ENCODE assay signal across 11 cellular contexts in genomic region chr13:44768233-44768632, GRCh38.
DNase-seq lines count a peak whose midpoint lies in the region; ATAC-seq, FAIRE-seq and TF ChIP-seq lines count a peak whose summit lies in the region.
"Had no signal": no experiment of that assay in that cellular context is flagged by ENCODE, and none has a peak within 500 bp of the region (broad histone marks: within the 10 kb centered on the region; RNA-seq: fewer than 3 reads in every experiment).

No MANE protein-coding gene starts in this region.

- no peak for TF ChIP-seq EP300 in H1 (IDR thresholded peaks at IDR 0.05; ENCODE audit: borderline replicate concordance in 1 of 2, low read depth in 2 of 2, low read length in 2 of 2)

- H3K23me2 ChIP-seq in H1 (ENCODE audit: low read depth, low read length): no peaks in the 10 kb centered on the region

- TF ChIP-seq RAD21 in H1 (IDR thresholded peaks at IDR 0.05 in 1 of 2, conservative IDR thresholded peaks at IDR 0.05 in 1 of 2; ENCODE audit: low read depth in 2 of 2, low read length in 2 of 2): no peak

- TF ChIP-seq CTCF in CD4-positive, alpha-beta T cell (IDR thresholded peaks at IDR 0.05): no peak
- TF ChIP-seq CTCF in PC-9 (conservative IDR thresholded peaks at IDR 0.05) (no peak), H1 (IDR thresholded peaks at IDR 0.05; ENCODE audit: control extremely low read depth in 1 of 3, insufficient read depth in 1 of 3, low read depth in 1 of 3, low read length in 3 of 3) (no peak), endodermal cell (conservative IDR thresholded peaks at IDR 0.05) (no peak)

- BruUV-seq in PC-9 (replicated peaks; lab: Mats Ljungman, UMichigan): no TSS peak

- WGBS in H1 (ENCODE audit: extremely low coverage in 1 of 2, insufficient coverage in 1 of 2, insufficient read length in 1 of 2, insufficient replicate concordance in 2 of 2, low coverage in 1 of 2, low lambda C conversion rate in 2 of 2, missing lambda C conversion rate in 1 of 2), 2 experiments: 76% methylated on average over 2 of the region's 2 CpGs; no CpG with 5 or more reads in 1 of the 2 experiments
- WGBS in endodermal cell (ENCODE audit: insufficient coverage in 1 of 2, insufficient read length in 1 of 2), 2 experiments: 75 to 86% methylated on average over 2 of the region's 2 CpGs

- no peaks in the 10 kb centered on the region for H3K36me3 Mint-ChIP-seq in CD4-positive, alpha-beta T cell (ENCODE audit: low read depth)
- no peaks in the 10 kb centered on the region for H3K36me3 Mint-ChIP-seq in endodermal cell (ENCODE audit: low read depth)

- no peaks in the 10 kb centered on the region for H3K27me3 ChIP-seq in CD4-positive, alpha-beta T cell (ENCODE audit: control insufficient read depth, insufficient read depth, low read length)
- H3K27me3 ChIP-seq in PC-9 (ENCODE audit: insufficient read depth, low read depth) (no peaks in the 10 kb centered on the region), H1 (replicated peaks in 1 of 4; ENCODE audit: control insufficient read depth in 3 of 4, extremely low read depth in 1 of 4, insufficient read depth in 3 of 4, low read length in 3 of 4) (no peaks in the 10 kb centered on the region), endodermal cell (ENCODE audit: control insufficient read depth, insufficient read depth, low read length, poor library complexity, severe bottlenecking) (no peaks in the 10 kb centered on the region)

- H3K9ac ChIP-seq in H1 (replicated peaks in 1 of 4; ENCODE audit: extremely low read depth in 1 of 4, low read depth in 3 of 4, low read length in 3 of 4) (no peak overlapping the region), endodermal cell (ENCODE audit: extremely low read depth, low read length, poor library complexity, severe bottlenecking) (no peak overlapping the region)

- DNase-seq in CD4-positive, alpha-beta T cell: peak in 1 of 10 experiments; percentile 20
- DNase-seq in PC-9 (no peak), H1 (ENCODE audit: low read depth in 1 of 2, low spot score in 2 of 2) (no peak), cerebellum (ENCODE audit: low spot score) (no peak), NCI-H146 treated with DMSO at 0.1 percent for 48 hours (lab: John Stamatoyannopoulos, UW; ENCODE audit: unreplicated experiment) (no peak), 8988T (no peak), endodermal cell (no peak)

- no peaks in the 10 kb centered on the region for H3K9me3 Mint-ChIP-seq in CD4-positive, alpha-beta T cell
- no peaks in the 10 kb centered on the region for H3K9me3 Mint-ChIP-seq in endodermal cell
- H3K9me3 Mint-ChIP-seq: IgD-negative memory B cell had no signal

- no peak overlapping the region for H3K18ac ChIP-seq in H1 (ENCODE audit: extremely low read depth, low read length)

- H3K79me2 ChIP-seq in PC-9 (ENCODE audit: low read depth) (no peaks in the 10 kb centered on the region), H1 (ENCODE audit: control insufficient read depth in 1 of 2, insufficient read depth in 2 of 2, low read length in 2 of 2) (no peaks in the 10 kb centered on the region)

- no peak overlapping the region for H2BK20ac ChIP-seq in H1 (ENCODE audit: low read length)

- no peak overlapping the region for H2BK120ac ChIP-seq in H1 (replicated peaks; ENCODE audit: low read depth, low read length)

- CTCF ChIA-PET in CD4-positive, alpha-beta T cell (lab: Charles Lee): no interaction called here
- CTCF ChIA-PET in PC-9 (lab: Charles Lee): no interaction called here
- CTCF ChIA-PET in H1 (lab: Charles Lee; ENCODE audit: partially characterized antibody): no interaction called here

- FAIRE-seq in H1 (lab: Jason Lieb, UNC): no peak
- FAIRE-seq: islet of Langerhans had no signal

- H3K4me1 ChIP-seq in PC-9 (replicated peaks; ENCODE audit: insufficient read depth) (peaks cover 31% of the 10 kb centered on the region), H1 (replicated peaks in 1 of 4; ENCODE audit: control insufficient read depth in 3 of 4, insufficient read depth in 4 of 4, low read length in 3 of 4) (peaks cover 0 to 5% (median 2%) of the 10 kb centered on the region in 4 experiments; a peak in 3 of 7 replicates), endodermal cell (ENCODE audit: control insufficient read depth, insufficient read depth, low read length) (peaks cover 25% of the 10 kb centered on the region)

- no peak overlapping the region for H4K5ac ChIP-seq in H1 (ENCODE audit: insufficient read length, low read depth, low read length)

- no peak overlapping the region for H3K14ac ChIP-seq in H1 (ENCODE audit: insufficient read length)

- H2AFZ ChIP-seq in PC-9: peak overlapping the region; percentile 57; the same call in 1 of the 2 replicates
- 0 out of 2 replicates have a peak overlapping the region, but pooled peaks have one; percentile 38 for H2AFZ ChIP-seq in H1 (ENCODE audit: low read length)

- H3K79me1 ChIP-seq in H1 (ENCODE audit: low read depth, low read length): no peaks in the 10 kb centered on the region

- no peak overlapping the region for H3K27ac ChIP-seq in CD4-positive, alpha-beta T cell (ENCODE audit: low read depth, low read length)
- H3K27ac ChIP-seq in PC-9: no peak overlapping the region
- no peak overlapping the region for H3K27ac ChIP-seq in H1 (ENCODE audit: low read depth, low read length)
- H3K27ac ChIP-seq in endodermal cell (ENCODE audit: low read depth, low read length): no peak overlapping the region

- H2BK5ac ChIP-seq in H1 (ENCODE audit: low read depth, low read length): no peak overlapping the region

- POLR2A ChIA-PET in CD4-positive, alpha-beta T cell (lab: Charles Lee): no interaction called here
- POLR2A ChIA-PET in PC-9 (lab: Charles Lee; ENCODE audit: unreplicated experiment): no interaction called here
- POLR2A ChIA-PET in H1 (lab: Charles Lee; ENCODE audit: partially characterized antibody): no interaction called here

- no peak overlapping the region for H2BK12ac ChIP-seq in H1 (ENCODE audit: low read depth, low read length)

- H3F3A ChIP-seq in PC-9 (ENCODE audit: insufficient read depth, low read depth): 0 out of 2 replicates have a peak, but pooled peaks cover 13% of the 10 kb centered on the region

- H3K56ac ChIP-seq in H1 (replicated peaks; ENCODE audit: insufficient read length, low read depth, low read length): no peak overlapping the region

- no peaks in the 10 kb centered on the region for H3K27me3 Mint-ChIP-seq in CD4-positive, alpha-beta T cell
- H3K27me3 Mint-ChIP-seq in endodermal cell (ENCODE audit: insufficient read depth): no peaks in the 10 kb centered on the region

- no peaks in the 10 kb centered on the region for H3K9me2 ChIP-seq in PC-9 (ENCODE audit: insufficient read depth)

- H3K4me3 Mint-ChIP-seq in CD4-positive, alpha-beta T cell: no peak overlapping the region
- no peak overlapping the region for H3K4me3 Mint-ChIP-seq in endodermal cell

- H3K9me3 ChIP-seq in CD4-positive, alpha-beta T cell (ENCODE audit: control insufficient read depth, low read length): no peaks in the 10 kb centered on the region
- H3K9me3 ChIP-seq in PC-9 (ENCODE audit: insufficient read depth, low read depth) (0 out of 2 replicates have a peak, but pooled peaks cover 6% of the 10 kb centered on the region), H1 (ENCODE audit: insufficient read depth in 2 of 2, low read depth in 1 of 2, low read length in 1 of 2) (no peaks in the 10 kb centered on the region), endodermal cell (ENCODE audit: control insufficient read depth, low read length) (no peaks in the 10 kb centered on the region)

- H3K4me2 ChIP-seq in PC-9 (no peak overlapping the region), H1 (ENCODE audit: insufficient read depth in 1 of 2, low read depth in 2 of 2, low read length in 2 of 2) (no peak overlapping the region)

- H3K4me1 Mint-ChIP-seq in CD4-positive, alpha-beta T cell (ENCODE audit: low read depth): peaks cover 25% of the 10 kb centered on the region
- peaks cover 42% of the 10 kb centered on the region for H3K4me1 Mint-ChIP-seq in endodermal cell

- intact Hi-C loops in CD4-positive, alpha-beta T cell (cut with DNase I, micrococcal nuclease): no loop called here
- intact Hi-C loops in PC-9 (cut with micrococcal nuclease; ENCODE audit: unreplicated experiment): no loop called here

- peak overlapping the region; percentile 1 for H3K27ac Mint-ChIP-seq in CD4-positive, alpha-beta T cell
- no peak overlapping the region for H3K27ac Mint-ChIP-seq in endodermal cell

- H4K8ac ChIP-seq in H1 (ENCODE audit: extremely low read depth, insufficient read depth, low read length): no peak overlapping the region

- H2BK15ac ChIP-seq in H1 (ENCODE audit: low read length): no peak overlapping the region

- H3K4ac ChIP-seq in H1 (replicated peaks; ENCODE audit: insufficient read length, low read depth, low read length): no peak overlapping the region

- H3K36me3 ChIP-seq in PC-9 (ENCODE audit: low read depth) (no peaks in the 10 kb centered on the region; the same call in 1 of the 2 replicates), H1 (ENCODE audit: control insufficient read depth in 2 of 4, insufficient read depth in 4 of 4, low read length in 3 of 4) (no peaks in the 10 kb centered on the region), endodermal cell (ENCODE audit: control insufficient read depth, insufficient read depth, low read length) (no peaks in the 10 kb centered on the region)

- H4K20me1 ChIP-seq in PC-9 (ENCODE audit: insufficient read depth) (no peaks in the 10 kb centered on the region), H1 (replicated peaks in 1 of 2; ENCODE audit: control insufficient read depth in 1 of 2, insufficient read depth in 2 of 2, low read length in 2 of 2) (no peaks in the 10 kb centered on the region)

- ATAC-seq in CD4-positive, alpha-beta T cell (ENCODE audit: poor library complexity): peak; percentile 81
- peak; percentile 65 for ATAC-seq in GM21367 (IDR thresholded peaks at IDR 0.05; ENCODE audit: unreplicated experiment)
- ATAC-seq: sciatic nerve had no signal

- TF ChIP-seq POLR2A in H1 (IDR thresholded peaks at IDR 0.05; ENCODE audit: control extremely low read depth in 1 of 2, low read depth in 2 of 2, low read length in 2 of 2): no peak

- no peak overlapping the region for H2AK5ac ChIP-seq in H1 (ENCODE audit: low read depth, low read length)

- H3K23ac ChIP-seq in H1 (ENCODE audit: insufficient read length): no peak overlapping the region

- H3K4me3 ChIP-seq in PC-9 (no peak overlapping the region), H1 (ENCODE audit: extremely low read depth in 1 of 4, insufficient read depth in 2 of 4, low read depth in 3 of 4, low read length in 4 of 4) (no peak overlapping the region), endodermal cell (ENCODE audit: low read length) (no peak overlapping the region)

- H4K91ac ChIP-seq in H1 (replicated peaks; ENCODE audit: insufficient read length, low read length): no peak overlapping the region

TF ChIP-seq in H1, 55 proteins besides CTCF, POLR2A, EP300 and RAD21 (continues in another document):
- TF ChIP-seq GABPA (IDR thresholded peaks at IDR 0.05; ENCODE audit: borderline replicate concordance, insufficient read depth, low read length) (no peak), HDAC6 (IDR thresholded peaks at IDR 0.05; ENCODE audit: low read depth, low read length) (no peak), ASH2L (IDR thresholded peaks at IDR 0.05; ENCODE audit: low read length) (no peak), PHF8 (conservative IDR thresholded peaks at IDR 0.05; ENCODE audit: low read depth, low read length) (no peak), TBP (IDR thresholded peaks at IDR 0.05; ENCODE audit: low read depth, low read length) (no peak)
